14 cellular contexts compared by ENCODE assay signal in genomic region chr6:12196326-12196936, GRCh38.
DNase-seq lines count a peak whose midpoint lies in the region; ATAC-seq, FAIRE-seq and TF ChIP-seq lines count a peak whose summit lies in the region.
"Had no signal": no experiment of that assay in that cellular context is flagged by ENCODE, and none has a peak within 500 bp of the region (broad histone marks: within the 10 kb centered on the region; RNA-seq: fewer than 3 reads in every experiment).

No MANE protein-coding gene starts in this region.

- H3K4me1 ChIP-seq in HEK293 (ENCODE audit: control insufficient read depth, insufficient read depth, low read length): no peaks in the 10 kb centered on the region
- H3K4me1 ChIP-seq in SJSA1 (replicated peaks): peaks cover 14% of the 10 kb centered on the region
- H3K4me1 ChIP-seq: suprapubic skin had no signal

- no peak for TF ChIP-seq CTCF in HEK293 (tag by site-specific recombination; IDR thresholded peaks at IDR 0.05)
- no peak for TF ChIP-seq CTCF in fibroblast of pulmonary artery (IDR thresholded peaks at IDR 0.05; ENCODE audit: low read length, missing control alignments)
- TF ChIP-seq CTCF in glutamatergic neuron (IDR thresholded peaks at IDR 0.05; ENCODE audit: partially characterized antibody, unreplicated experiment): no peak

- H3K9me3 ChIP-seq in HEK293 (ENCODE audit: control insufficient read depth, insufficient read depth, low read depth, low read length): no peaks in the 10 kb centered on the region
- H3K9me3 ChIP-seq in SJSA1 (replicated peaks): no peaks in the 10 kb centered on the region
- H3K9me3 ChIP-seq: suprapubic skin had no signal

- no peak overlapping the region for H3K4me3 ChIP-seq in HEK293 (ENCODE audit: low read depth, low read length)
- H3K4me3 ChIP-seq in SJSA1: no peak overlapping the region
- no peak overlapping the region for H3K4me3 ChIP-seq in fibroblast of pulmonary artery (replicated peaks; ENCODE audit: low read depth, low read length)
- H3K4me3 ChIP-seq: suprapubic skin had no signal

- POLR2A ChIA-PET in HEK293 (lab: Yijun Ruan, JAX): interaction anchor here (0.7 kb wide), 1 partner anchor 175 kb away, joined by 3 read pairs; no protein-coding TSS in a partner anchor

- no peaks in the 10 kb centered on the region for H3K36me3 Mint-ChIP-seq in glutamatergic neuron (ENCODE audit: unreplicated experiment)
- H3K36me3 Mint-ChIP-seq: IgD-negative memory B cell had no signal

- CTCF ChIA-PET in HEK293 (lab: Yijun Ruan, JAX): interaction anchor here (0.8 to 1.0 kb wide), 3 partner anchors 9 to 620 kb away, joined by 3 to 5 read pairs (median 3); no protein-coding TSS in a partner anchor

- no peak for FAIRE-seq in urothelium cell line (lab: Jason Lieb, UNC)

- no peaks in the 10 kb centered on the region for H3K27me3 ChIP-seq in SJSA1 (replicated peaks)
- H3K27me3 ChIP-seq: suprapubic skin had no signal

- intact Hi-C loops in Right ventricle myocardium inferior (cut with DNase I): no loop called here

- no peaks in the 10 kb centered on the region for H3K27me3 Mint-ChIP-seq in glutamatergic neuron (ENCODE audit: unreplicated experiment)
- H3K27me3 Mint-ChIP-seq: activated CD8-positive, alpha-beta T cell treated with anti-CD3 and anti-CD28 coated beads for 36 hours; IgD-negative memory B cell had no signal

- no peak overlapping the region for H3K27ac Mint-ChIP-seq in glutamatergic neuron (ENCODE audit: unreplicated experiment)
- H3K27ac Mint-ChIP-seq: activated CD8-positive, alpha-beta T cell treated with anti-CD3 and anti-CD28 coated beads for 36 hours; endodermal cell; IgD-negative memory B cell had no signal

- ATAC-seq in Right ventricle myocardium inferior: no peak
- ATAC-seq: activated CD8-positive, alpha-beta T cell treated with anti-CD3 and anti-CD28 coated beads for 36 hours had no signal

- H3K36me3 ChIP-seq in HEK293 (ENCODE audit: control insufficient read depth in 2 of 2, insufficient read depth in 1 of 2, low read length in 2 of 2): no peaks in the 10 kb centered on the region
- no peaks in the 10 kb centered on the region for H3K36me3 ChIP-seq in SJSA1
- H3K36me3 ChIP-seq: suprapubic skin had no signal

- H3K4me3 Mint-ChIP-seq in glutamatergic neuron (ENCODE audit: unreplicated experiment): no peak overlapping the region
- H3K4me3 Mint-ChIP-seq: activated CD8-positive, alpha-beta T cell treated with anti-CD3 and anti-CD28 coated beads for 36 hours; endodermal cell; IgD-negative memory B cell had no signal

- DNase-seq in SJSA1 (ENCODE audit: low read depth in 1 of 2, low spot score in 2 of 2) (peak; percentile 48 to 68), fibroblast of pulmonary artery (ENCODE audit: low read depth) (peak; percentile 68), urothelium cell line (ENCODE audit: low spot score) (peak; percentile 44), Right ventricle myocardium inferior (ENCODE audit: missing footprints) (no peak), iPS-NIHi7 (ENCODE audit: extremely low spot score) (no peak), glutamatergic neuron (no peak)
- DNase-seq: activated CD8-positive, alpha-beta T cell treated with anti-CD3 and anti-CD28 coated beads for 36 hours; endodermal cell; NCI-H1436; NCI-H69; RPMI8226 had no signal

- H3K27ac ChIP-seq in HEK293 (ENCODE audit: extremely low read depth, low read depth, low read length): no peak overlapping the region
- H3K27ac ChIP-seq in SJSA1: peak overlapping the region; percentile 37
- H3K27ac ChIP-seq: suprapubic skin had no signal

- H3K4me1 Mint-ChIP-seq in glutamatergic neuron (ENCODE audit: low read depth, unreplicated experiment): no peaks in the 10 kb centered on the region
- H3K4me1 Mint-ChIP-seq: endodermal cell had no signal

- H3K9me3 Mint-ChIP-seq in glutamatergic neuron (ENCODE audit: unreplicated experiment): no peaks in the 10 kb centered on the region
- H3K9me3 Mint-ChIP-seq: activated CD8-positive, alpha-beta T cell treated with anti-CD3 and anti-CD28 coated beads for 36 hours; endodermal cell had no signal

TF ChIP-seq in HEK293, 187 proteins besides CTCF, POLR2A, EP300 and RAD21:
- peak; percentile 92 for TF ChIP-seq ZNF529 (tag by site-specific recombination; IDR thresholded peaks at IDR 0.05; ENCODE audit: insufficient replicate concordance)
- no peak for TF ChIP-seq ZNF184 (tag by site-specific recombination; IDR thresholded peaks at IDR 0.05)

Comparison
In these comparisons a context has a peak if more than half of its experiments do, and no peak if none do; other contexts are left out.
1. DNase-seq: peak in SJSA1 (2 of 2), fibroblast of pulmonary artery (single experiment) and urothelium cell line (single experiment); none in Right ventricle myocardium inferior (single experiment), iPS-NIHi7 (single experiment) and glutamatergic neuron (single experiment).